Comparison of ENCODE assay signal across 30 cellular contexts in the genomic region with DNA sequence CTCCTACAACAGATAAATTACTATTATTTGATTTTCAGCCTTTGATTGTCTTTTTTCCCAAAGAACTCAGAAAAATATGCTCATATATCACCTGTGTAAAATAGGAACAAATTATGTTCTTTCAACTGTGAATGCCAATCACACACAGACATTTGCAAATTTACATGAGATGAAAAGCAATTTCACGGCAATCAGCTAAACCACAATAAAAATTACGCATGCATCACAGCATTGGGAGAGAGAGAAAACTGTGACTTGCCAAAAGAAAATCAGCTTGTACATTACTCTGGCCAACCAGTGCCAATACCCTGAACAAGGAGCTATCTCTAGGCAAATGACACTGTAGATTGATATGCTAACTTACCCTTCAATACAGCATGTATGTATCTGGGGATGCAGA.
"Had no signal": no experiment of that assay in that cellular context is flagged by ENCODE, and none has a peak within 500 bp of the region (broad histone marks: within the 10 kb centered on the region; RNA-seq: fewer than 3 reads in every experiment).

No MANE protein-coding gene starts in this region.

- DNase-seq: activated CD4-positive, alpha-beta T cell treated with anti-CD3 and anti-CD28 coated beads for 36 hours; activated CD4-positive, CD25-positive, alpha-beta regulatory T cell; activated CD8-positive, alpha-beta memory T cell treated with anti-CD3 and anti-CD28 coated beads, Interleukin-2, amount 10 ng/mL, durations not matched to agents 7 days and 5 days; activated CD8-positive, alpha-beta T cell treated with anti-CD3 and anti-CD28 coated beads, Interleukin-2, amount 10 ng/mL, durations not matched to agents 7 days and 5 days; activated naive CD8-positive, alpha-beta T cell treated with anti-CD3 and anti-CD28 coated beads, Interleukin-2, amount 50 U/mL, for 24 hours; activated T-cell treated with anti-CD3 and anti-CD28 coated beads, Interleukin-2, amount 50 U/mL, for 48 hours; endodermal cell; foreskin fibroblast; head of caudate nucleus; hippocampal formation; immature natural killer cell; midbrain; naive thymus-derived CD4-positive, alpha-beta T cell; occipital lobe; psoas muscle; stimulated activated CD4-positive, alpha-beta T cell treated with anti-CD3 and anti-CD28 coated beads, Interleukin-2, amount 100 ng/mL, for 24 hours; stimulated activated naive B cell treated with anti-CD40 and anti-IgM and Interleukin-4, amounts not matched to agents 10 μg/mL and 1 μg/mL and 100 μg/mL, for 72 hours; stomach; thyroid gland; upper lobe of left lung had no signal

- ATAC-seq: activated CD4-positive, alpha-beta T cell treated with anti-CD3 and anti-CD28 coated beads for 36 hours; activated CD8-positive, alpha-beta memory T cell treated with anti-CD3 and anti-CD28 coated beads, Interleukin-2, amount 10 ng/mL, durations not matched to agents 7 days and 5 days; activated CD8-positive, alpha-beta T cell treated with anti-CD3 and anti-CD28 coated beads, Interleukin-2, amount 10 ng/mL, durations not matched to agents 7 days and 5 days; activated naive CD8-positive, alpha-beta T cell treated with anti-CD3 and anti-CD28 coated beads, Interleukin-2, amount 50 U/mL, for 24 hours; esophagus mucosa; naive thymus-derived CD4-positive, alpha-beta T cell; psoas muscle; stimulated activated naive B cell treated with anti-CD40 and anti-IgM and Interleukin-4, amounts not matched to agents 10 μg/mL and 1 μg/mL and 100 μg/mL, for 72 hours had no signal

- H3K27ac ChIP-seq: parathyroid adenoma, psoas muscle, right atrium auricular region, stomach, thyroid gland, upper lobe of left lung, vagina had no signal

- H3K27me3 Mint-ChIP-seq: activated CD4-positive, alpha-beta T cell treated with anti-CD3 and anti-CD28 coated beads for 36 hours; activated CD8-positive, alpha-beta memory T cell treated with anti-CD3 and anti-CD28 coated beads, Interleukin-2, amount 10 ng/mL, durations not matched to agents 7 days and 5 days; activated naive CD4-positive, alpha-beta T cell treated with anti-CD3 and anti-CD28 coated beads, Interleukin-2, amount 50 U/mL, for 24 hours; activated naive CD8-positive, alpha-beta T cell treated with anti-CD3 and anti-CD28 coated beads, Interleukin-2, amount 50 U/mL, for 24 hours; central memory CD8-positive, alpha-beta T cell; dendritic cell treated with granulocyte-macrophage colony-stimulating factor and Interleukin-4, amounts not matched to agents 40 ng/mL and 50 ng/mL, for 4 days; naive thymus-derived CD4-positive, alpha-beta T cell; stimulated activated naive B cell treated with anti-CD40 and anti-IgM and Interleukin-4, amounts not matched to agents 10 μg/mL and 1 μg/mL and 100 μg/mL, for 72 hours had no signal

- H3K36me3 Mint-ChIP-seq: activated CD8-positive, alpha-beta memory T cell treated with anti-CD3 and anti-CD28 coated beads, Interleukin-2, amount 10 ng/mL, durations not matched to agents 7 days and 5 days; activated naive CD4-positive, alpha-beta T cell treated with anti-CD3 and anti-CD28 coated beads, Interleukin-2, amount 50 U/mL, for 24 hours; immature natural killer cell; naive thymus-derived CD4-positive, alpha-beta T cell; stimulated activated naive B cell treated with anti-CD40 and anti-IgM and Interleukin-4, amounts not matched to agents 10 μg/mL and 1 μg/mL and 100 μg/mL, for 72 hours had no signal

- H3K79me2 ChIP-seq: parathyroid adenoma had no signal

- H3K27me3 ChIP-seq: right atrium auricular region, stomach, thyroid gland, upper lobe of left lung, vagina had no signal

- H3K4me1 Mint-ChIP-seq: activated CD4-positive, alpha-beta T cell treated with anti-CD3 and anti-CD28 coated beads for 36 hours; activated CD8-positive, alpha-beta memory T cell treated with anti-CD3 and anti-CD28 coated beads, Interleukin-2, amount 10 ng/mL, durations not matched to agents 7 days and 5 days; activated naive CD4-positive, alpha-beta T cell treated with anti-CD3 and anti-CD28 coated beads, Interleukin-2, amount 50 U/mL, for 24 hours; activated naive CD8-positive, alpha-beta T cell treated with anti-CD3 and anti-CD28 coated beads, Interleukin-2, amount 50 U/mL, for 24 hours; central memory CD8-positive, alpha-beta T cell; immature natural killer cell; naive thymus-derived CD4-positive, alpha-beta T cell; neural crest cell; stimulated activated naive B cell treated with anti-CD40 and anti-IgM and Interleukin-4, amounts not matched to agents 10 μg/mL and 1 μg/mL and 100 μg/mL, for 72 hours had no signal

- H3K4me3 ChIP-seq: psoas muscle, right atrium auricular region, smooth muscle cell, stomach, thyroid gland, upper lobe of left lung, vagina had no signal

- H2AFZ ChIP-seq: parathyroid adenoma had no signal

- H3K4me1 ChIP-seq: parathyroid adenoma, psoas muscle, right atrium auricular region, stomach, thyroid gland, upper lobe of left lung, vagina had no signal

- H3K4me3 Mint-ChIP-seq: activated CD4-positive, alpha-beta T cell treated with anti-CD3 and anti-CD28 coated beads for 36 hours; activated CD8-positive, alpha-beta memory T cell treated with anti-CD3 and anti-CD28 coated beads, Interleukin-2, amount 10 ng/mL, durations not matched to agents 7 days and 5 days; activated CD8-positive, alpha-beta T cell treated with anti-CD3 and anti-CD28 coated beads, Interleukin-2, amount 10 ng/mL, durations not matched to agents 7 days and 5 days; activated naive CD4-positive, alpha-beta T cell treated with anti-CD3 and anti-CD28 coated beads, Interleukin-2, amount 50 U/mL, for 24 hours; activated naive CD8-positive, alpha-beta T cell treated with anti-CD3 and anti-CD28 coated beads, Interleukin-2, amount 50 U/mL, for 24 hours; central memory CD8-positive, alpha-beta T cell; dendritic cell treated with granulocyte-macrophage colony-stimulating factor and Interleukin-4, amounts not matched to agents 40 ng/mL and 50 ng/mL, for 4 days; endodermal cell; immature natural killer cell; naive thymus-derived CD4-positive, alpha-beta T cell; neural crest cell; stimulated activated naive B cell treated with anti-CD40 and anti-IgM and Interleukin-4, amounts not matched to agents 10 μg/mL and 1 μg/mL and 100 μg/mL, for 72 hours had no signal

- H3K36me3 ChIP-seq: right atrium auricular region, stomach, thyroid gland, upper lobe of left lung, vagina had no signal

- H3K4me2 ChIP-seq: smooth muscle cell had no signal

- H3K27ac Mint-ChIP-seq: activated CD4-positive, alpha-beta T cell treated with anti-CD3 and anti-CD28 coated beads for 36 hours; activated CD8-positive, alpha-beta memory T cell treated with anti-CD3 and anti-CD28 coated beads, Interleukin-2, amount 10 ng/mL, durations not matched to agents 7 days and 5 days; activated CD8-positive, alpha-beta T cell treated with anti-CD3 and anti-CD28 coated beads, Interleukin-2, amount 10 ng/mL, durations not matched to agents 7 days and 5 days; activated naive CD4-positive, alpha-beta T cell treated with anti-CD3 and anti-CD28 coated beads, Interleukin-2, amount 50 U/mL, for 24 hours; activated naive CD8-positive, alpha-beta T cell treated with anti-CD3 and anti-CD28 coated beads, Interleukin-2, amount 50 U/mL, for 24 hours; activated T-helper 2 cell treated with anti-CD3 and anti-CD28 coated beads, Interferon-gamma antibody, Interleukin-2, Interleukin-4, amounts not matched to agents 10 μg/mL and 5 μg/mL and 100 μg/mL, durations not matched to agents 14 hours and 24 hours and 36 hours; dendritic cell treated with granulocyte-macrophage colony-stimulating factor and Interleukin-4, amounts not matched to agents 40 ng/mL and 50 ng/mL, for 4 days; endodermal cell; immature natural killer cell; naive thymus-derived CD4-positive, alpha-beta T cell; stimulated activated naive B cell treated with anti-CD40 and anti-IgM and Interleukin-4, amounts not matched to agents 10 μg/mL and 1 μg/mL and 100 μg/mL, for 72 hours had no signal

- H3K9me3 Mint-ChIP-seq: activated naive CD4-positive, alpha-beta T cell treated with anti-CD3 and anti-CD28 coated beads, Interleukin-2, amount 50 U/mL, for 24 hours; endodermal cell; stimulated activated naive B cell treated with anti-CD40 and anti-IgM and Interleukin-4, amounts not matched to agents 10 μg/mL and 1 μg/mL and 100 μg/mL, for 72 hours had no signal
